10 cellular contexts compared by ENCODE assay signal in genomic region chr17:62892069-62892675, GRCh38.
DNase-seq lines count a peak whose midpoint lies in the region; TF ChIP-seq lines count a peak whose summit lies in the region.
"Had no signal": no experiment of that assay in that cellular context is flagged by ENCODE, and none has a peak within 500 bp of the region (broad histone marks: within the 10 kb centered on the region; RNA-seq: fewer than 3 reads in every experiment).

No MANE protein-coding gene starts in this region.

- no peak overlapping the region for H3K4me3 ChIP-seq in esophagus squamous epithelium
- no peak overlapping the region for H3K4me3 ChIP-seq in transverse colon

- H3K9me3 ChIP-seq in esophagus squamous epithelium = no peaks in the 10 kb centered on the region
- H3K9me3 ChIP-seq in transverse colon = no peaks in the 10 kb centered on the region

- TF ChIP-seq CTCF in esophagus squamous epithelium (IDR thresholded peaks at IDR 0.05) (no peak), osteocyte (IDR thresholded peaks at IDR 0.05) (no peak), transverse colon (IDR thresholded peaks at IDR 0.05) (no peak)

- no peaks in the 10 kb centered on the region for H3K27me3 Mint-ChIP-seq in osteocyte (ENCODE audit: unreplicated experiment)

- 56 to 68% methylated on average over 3 of the region's 3 CpGs for WGBS in esophagus squamous epithelium, 2 donors
- 54 to 70% methylated on average over 3 of the region's 3 CpGs for WGBS in transverse colon (ENCODE audit: low coverage in 1 of 2), 2 donors

- in situ Hi-C loops in transverse colon (cut with MboI; ENCODE audit: low pct_ligation_motif_present in 1 of 4, low pct_unique_long_range_greater_than_20kb in 1 of 4, low sequenced_read_pairs in 3 of 4) = no loop called here

- H3K27me3 ChIP-seq in esophagus squamous epithelium = no peaks in the 10 kb centered on the region
- H3K27me3 ChIP-seq in transverse colon = no peaks in the 10 kb centered on the region

- H3K27ac ChIP-seq in esophagus squamous epithelium (peak overlapping the region in 3 of 4 donors; percentile 69 to 79 (median 69)), transverse colon (peak overlapping the region in 1 of 4 donors; percentile 9)

- peak; percentile 51 for DNase-seq in NCI-H1105 treated with DMSO at 0.1 percent for 48 hours (lab: John Stamatoyannopoulos, UW)
- DNase-seq in NCI-H1105 (lab: John Stamatoyannopoulos, UW) = no peak
- peak; percentile 10 for DNase-seq in NCI-H510A (lab: John Stamatoyannopoulos, UW)
- DNase-seq in esophagus squamous epithelium (lab: John Stamatoyannopoulos, UW) = no peak
- no peak for DNase-seq in osteocyte (ENCODE audit: extremely low spot score, unreplicated experiment)
- no peak for DNase-seq in transverse colon
- DNase-seq in C1 segment of cervical spinal cord (lab: John Stamatoyannopoulos, UW) = no peak
- DNase-seq in NCI-H1694 treated with DMSO at 0.1 percent for 48 hours (lab: John Stamatoyannopoulos, UW) = no peak
- DNase-seq: DMS79; stimulated activated naive CD4-positive, alpha-beta T cell had no signal

- peaks cover 13% of the 10 kb centered on the region for H3K9me3 Mint-ChIP-seq in osteocyte (ENCODE audit: unreplicated experiment)

- no peak for TF ChIP-seq EP300 in transverse colon (IDR thresholded peaks at IDR 0.05; ENCODE audit: low read depth)

- H3K4me1 ChIP-seq in esophagus squamous epithelium = peaks cover 6 to 33% (median 18%) of the 10 kb centered on the region in 3 donors
- H3K4me1 ChIP-seq in transverse colon = peaks cover 0 to 9% (median 4%) of the 10 kb centered on the region in 4 donors

- no peaks in the 10 kb centered on the region for H3K36me3 Mint-ChIP-seq in osteocyte (ENCODE audit: unreplicated experiment)

- H3K27ac Mint-ChIP-seq in osteocyte (ENCODE audit: unreplicated experiment) = peak overlapping the region; percentile 33

- no peak overlapping the region for H3K4me3 Mint-ChIP-seq in osteocyte (ENCODE audit: unreplicated experiment)

- intact Hi-C loops in esophagus squamous epithelium (cut with DNase I) = no loop called here
- intact Hi-C loops in transverse colon (cut with DNase I; ENCODE audit: low total_unique reads) = no loop called here

- peaks cover 23% of the 10 kb centered on the region for H3K4me1 Mint-ChIP-seq in osteocyte (ENCODE audit: unreplicated experiment)

- no peaks in the 10 kb centered on the region for H3K36me3 ChIP-seq in esophagus squamous epithelium
- no peaks in the 10 kb centered on the region for H3K36me3 ChIP-seq in transverse colon

- TF ChIP-seq POLR2A in esophagus squamous epithelium (IDR thresholded peaks at IDR 0.05) (no peak), transverse colon (IDR thresholded peaks at IDR 0.05) (no peak)

Comparison
In these comparisons a context has a peak if more than half of its experiments do, and no peak if none do; other contexts are left out.
1. DNase-seq: peak in NCI-H1105 treated with DMSO at 0.1 percent for 48 hours (single experiment) and NCI-H510A (single experiment); none in NCI-H1105 (single experiment), esophagus squamous epithelium (single experiment), osteocyte (single experiment), transverse colon (single experiment), C1 segment of cervical spinal cord (0 of 14) and NCI-H1694 treated with DMSO at 0.1 percent for 48 hours (single experiment).